ENCODE assay signal across 17 cellular contexts in the genomic region with DNA sequence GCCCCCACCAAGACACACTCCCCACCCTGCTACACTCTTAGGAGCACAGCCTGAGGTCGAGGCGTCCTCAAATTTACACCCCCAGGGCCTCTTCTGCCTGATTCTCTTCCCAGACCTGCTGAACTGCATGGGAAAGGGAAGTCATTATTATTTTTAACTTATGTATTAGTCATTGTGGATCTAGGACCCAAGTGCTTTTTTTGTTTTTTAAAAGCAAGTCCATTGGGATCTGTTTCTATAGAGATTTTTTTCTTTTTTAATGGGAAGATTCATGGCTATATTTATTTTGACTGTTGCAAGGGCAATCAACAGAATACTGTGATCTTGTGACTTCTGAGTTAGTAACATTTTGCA.
A peak's percentile ranks its signal among the peaks of the same experiment; 100 is the strongest.
DNase-seq lines count a peak whose midpoint lies in the region; ATAC-seq and TF ChIP-seq lines count a peak whose summit lies in the region.
"Had no signal": no experiment of that assay in that cellular context is flagged by ENCODE, and none has a peak within 500 bp of the region (broad histone marks: within the 10 kb centered on the region; RNA-seq: fewer than 3 reads in every experiment).

No MANE protein-coding gene starts in this region.

- dilution Hi-C loops in IMR-90 (cut with HindIII; ENCODE audit: low sequenced_read_pairs, unreplicated experiment), result no loop called here

- no peaks in the 10 kb centered on the region for H3K9me3 Mint-ChIP-seq in brain
- no peaks in the 10 kb centered on the region for H3K9me3 Mint-ChIP-seq in memory B cell
- H3K9me3 Mint-ChIP-seq: activated naive CD8-positive, alpha-beta T cell treated with anti-CD3 and anti-CD28 coated beads, Interleukin-2, amount 50 U/mL, for 24 hours had no signal

- peak; percentile 11 for DNase-seq in IMR-90
- no peak for DNase-seq in memory B cell (ENCODE audit: low spot score in 2 of 2)
- no peak for DNase-seq in thyroid gland
- DNase-seq in kidney glomerular epithelial cell (lab: John Stamatoyannopoulos, UW), result no peak
- DNase-seq: activated CD4-positive, alpha-beta T cell treated with anti-CD3 and anti-CD28 coated beads, Interleukin-2, amount 50 U/mL, for 1 hour; activated naive CD8-positive, alpha-beta T cell treated with anti-CD3 and anti-CD28 coated beads, Interleukin-2, amount 50 U/mL, for 24 hours; KBM-7; left cardiac atrium; mucosa of descending colon; NCI-H1105; ovary; stimulated activated naive CD4-positive, alpha-beta T cell treated with Interleukin-2 at 50 U/mL for 16 hours had no signal

- H3K36me3 ChIP-seq in IMR-90 (ENCODE audit: control insufficient read depth, insufficient read depth, low read length) (peaks cover 47% of the 10 kb centered on the region), thyroid gland (no peaks in the 10 kb centered on the region)
- H3K36me3 ChIP-seq: ovary had no signal

- BruUV-seq in IMR-90 (replicated peaks; lab: Mats Ljungman, UMichigan), result no TSS peak

- no peak overlapping the region for H2BK20ac ChIP-seq in IMR-90 (ENCODE audit: low read depth, low read length)

- no peak overlapping the region for H3K23ac ChIP-seq in IMR-90 (ENCODE audit: low read depth, low read length)

- H3K27ac Mint-ChIP-seq in brain, result peak overlapping the region in 4 of 5 experiments; percentile 36 to 93 (median 67)
- no peak overlapping the region for H3K27ac Mint-ChIP-seq in memory B cell
- H3K27ac Mint-ChIP-seq: activated naive CD8-positive, alpha-beta T cell treated with anti-CD3 and anti-CD28 coated beads, Interleukin-2, amount 50 U/mL, for 24 hours had no signal

- peaks cover 16% of the 10 kb centered on the region for H3K9me1 ChIP-seq in IMR-90 (ENCODE audit: insufficient read depth, low read length)

- TF ChIP-seq CTCF in IMR-90 (conservative IDR thresholded peaks at IDR 0.05; ENCODE audit: low read depth, low read length) (no peak), brain (conservative IDR thresholded peaks at IDR 0.05) (no peak), thyroid gland (IDR thresholded peaks at IDR 0.05) (no peak)

- CTCF ChIA-PET in IMR-90 (lab: Yijun Ruan, JAX), result no interaction called here

- H3K4me1 ChIP-seq in IMR-90 (ENCODE audit: control insufficient read depth, insufficient read depth, low read length) (no peaks in the 10 kb centered on the region; the same call in 1 of the 2 replicates), thyroid gland (peaks cover 7 to 9% of the 10 kb centered on the region in 2 donors)

- no peak overlapping the region for H3K4me3 Mint-ChIP-seq in brain
- peak overlapping the region; percentile 61 for H3K4me3 Mint-ChIP-seq in memory B cell
- H3K4me3 Mint-ChIP-seq: activated naive CD8-positive, alpha-beta T cell treated with anti-CD3 and anti-CD28 coated beads, Interleukin-2, amount 50 U/mL, for 24 hours had no signal

- no peak for TF ChIP-seq POLR2A in IMR-90 (IDR thresholded peaks at IDR 0.05; ENCODE audit: low read depth, low read length)
- no peak for TF ChIP-seq POLR2A in thyroid gland (IDR thresholded peaks at IDR 0.05)

- H3K4me2 ChIP-seq in IMR-90 (ENCODE audit: low read depth, low read length), result no peak overlapping the region

- H2AFZ ChIP-seq in IMR-90 (replicated peaks; ENCODE audit: low read length, poor library complexity), result no peak overlapping the region

- H3K27ac ChIP-seq in IMR-90 (ENCODE audit: insufficient read depth, low read length) (no peak overlapping the region), thyroid gland (peak overlapping the region in 2 of 3 donors; percentile 57 to 63)
- H3K27ac ChIP-seq: HL-60, ovary, SJSA1 had no signal

- peaks cover 58% of the 10 kb centered on the region for H3K36me3 Mint-ChIP-seq in brain
- no peaks in the 10 kb centered on the region for H3K36me3 Mint-ChIP-seq in memory B cell

- H3K4me1 Mint-ChIP-seq in brain (no peaks in the 10 kb centered on the region), memory B cell (peaks cover 23% of the 10 kb centered on the region)

- no peak for TF ChIP-seq RAD21 in IMR-90 (IDR thresholded peaks at IDR 0.05; ENCODE audit: low read length)

- no peak overlapping the region for H4K8ac ChIP-seq in IMR-90 (ENCODE audit: low read depth in 2 of 2, low read length in 2 of 2)

- POLR2A ChIA-PET in IMR-90 (lab: Charles Lee; ENCODE audit: unreplicated experiment), result no interaction called here

- intact Hi-C loops in IMR-90 (cut with micrococcal nuclease), result no loop called here
- intact Hi-C loops in thyroid gland (cut with DNase I), result no loop called here

- H3K27me3 Mint-ChIP-seq in brain (peaks cover 5% of the 10 kb centered on the region), memory B cell (no peaks in the 10 kb centered on the region)
- H3K27me3 Mint-ChIP-seq: activated naive CD8-positive, alpha-beta T cell treated with anti-CD3 and anti-CD28 coated beads, Interleukin-2, amount 50 U/mL, for 24 hours had no signal

- no peaks in the 10 kb centered on the region for H3K9me3 ChIP-seq in IMR-90 (ENCODE audit: control insufficient read depth, insufficient read depth, low read length)
- H3K9me3 ChIP-seq in thyroid gland, result no peaks in the 10 kb centered on the region
- H3K9me3 ChIP-seq: mucosa of descending colon, ovary, SJSA1 had no signal

- no peak overlapping the region for H3K14ac ChIP-seq in IMR-90 (replicated peaks; ENCODE audit: low read depth, low read length)

- no peak overlapping the region for H2AK9ac ChIP-seq in IMR-90 (replicated peaks; ENCODE audit: low read depth, low read length, poor library complexity)

- H3K18ac ChIP-seq in IMR-90 (ENCODE audit: low read depth, low read length), result no peak overlapping the region

- H3K4me3 ChIP-seq in IMR-90 (ENCODE audit: insufficient read depth, low read depth, low read length) (no peak overlapping the region), thyroid gland (replicated peaks in 1 of 3) (no peak overlapping the region)
- H3K4me3 ChIP-seq: mucosa of descending colon, ovary, SJSA1 had no signal

- in situ Hi-C loops in IMR-90 (cut with MboI; ENCODE audit: low sequenced_read_pairs), result no loop called here

- H2BK5ac ChIP-seq in IMR-90 (ENCODE audit: low read depth, low read length, poor library complexity, severe bottlenecking), result no peak overlapping the region

- H3K56ac ChIP-seq in IMR-90 (ENCODE audit: extremely low read depth, insufficient read depth, low read length), result no peak overlapping the region

- no peak overlapping the region for H3K9ac ChIP-seq in IMR-90 (ENCODE audit: low read depth, low read length)

- no peak overlapping the region for H2AK5ac ChIP-seq in IMR-90 (ENCODE audit: low read depth, low read length)

- H2BK120ac ChIP-seq in IMR-90 (ENCODE audit: low read depth, low read length), result no peak overlapping the region

- peaks cover 0 to 3% of the 10 kb centered on the region in 2 experiments; a peak in 2 of 4 replicates for H3K79me1 ChIP-seq in IMR-90 (ENCODE audit: low read depth in 1 of 2, low read length in 2 of 2)

- H3K27me3 ChIP-seq in IMR-90 (ENCODE audit: control insufficient read depth, insufficient read depth, low read length) (no peaks in the 10 kb centered on the region), thyroid gland (no peaks in the 10 kb centered on the region)
- H3K27me3 ChIP-seq: ovary, SJSA1 had no signal

- no peak overlapping the region for H4K5ac ChIP-seq in IMR-90 (ENCODE audit: low read depth, low read length)

- 0 out of 2 replicates have a peak, but pooled peaks cover 4% of the 10 kb centered on the region for H4K20me1 ChIP-seq in IMR-90 (ENCODE audit: insufficient read depth, low read length)

- H3K4ac ChIP-seq in IMR-90 (ENCODE audit: low read depth, low read length), result no peak overlapping the region

- H4K91ac ChIP-seq in IMR-90 (ENCODE audit: insufficient read depth, low read depth, low read length), result no peak overlapping the region

- WGBS in IMR-90 (ENCODE audit: extremely low coverage in 2 of 2, insufficient read length in 1 of 2), 2 experiments, result no CpG with 5 or more reads among the region's 2 CpGs
- WGBS in thyroid gland, 2 donors, result 50% methylated on average over 2 of the region's 2 CpGs

- no peak overlapping the region for H2BK15ac ChIP-seq in IMR-90 (ENCODE audit: low read depth, low read length)

- ATAC-seq in IMR-90 (ENCODE audit: low read depth), result peak; percentile 37; the same call in 1 of the 2 replicates
- no peak for ATAC-seq in memory B cell (ENCODE audit: low read depth)
- no peak for ATAC-seq in HG02588 (IDR thresholded peaks at IDR 0.05; ENCODE audit: unreplicated experiment)
- ATAC-seq in GM19023 (IDR thresholded peaks at IDR 0.05; ENCODE audit: unreplicated experiment), result no peak
- ATAC-seq: activated naive CD8-positive, alpha-beta T cell treated with anti-CD3 and anti-CD28 coated beads, Interleukin-2, amount 50 U/mL, for 24 hours had no signal

TF ChIP-seq in IMR-90, 13 proteins besides CTCF, POLR2A, EP300 and RAD21 (continues in another document):
- TF ChIP-seq BHLHE40 (IDR thresholded peaks at IDR 0.05; ENCODE audit: low read depth, low read length) (no peak), MAFK (IDR thresholded peaks at IDR 0.05; ENCODE audit: low read depth, low read length) (no peak), RFX5 (IDR thresholded peaks at IDR 0.05; ENCODE audit: low read depth, low read length) (no peak), MXI1 (IDR thresholded peaks at IDR 0.05; ENCODE audit: borderline replicate concordance, low read depth, low read length) (no peak), USF2 (IDR thresholded peaks at IDR 0.05; ENCODE audit: low read depth, low read length) (no peak), RCOR1 (IDR thresholded peaks at IDR 0.05; ENCODE audit: insufficient replicate concordance, low read length) (no peak), SMC3 (IDR thresholded peaks at IDR 0.05; ENCODE audit: low read depth, low read length) (no peak), NFE2L2 (IDR thresholded peaks at IDR 0.05; ENCODE audit: low read depth, low read length) (no peak), CEBPB (IDR thresholded peaks at IDR 0.05; ENCODE audit: low read depth, low read length) (no peak), MAZ (IDR thresholded peaks at IDR 0.05; ENCODE audit: borderline replicate concordance, low read depth, low read length) (no peak)
- TF ChIP-seq, protein P1, sequence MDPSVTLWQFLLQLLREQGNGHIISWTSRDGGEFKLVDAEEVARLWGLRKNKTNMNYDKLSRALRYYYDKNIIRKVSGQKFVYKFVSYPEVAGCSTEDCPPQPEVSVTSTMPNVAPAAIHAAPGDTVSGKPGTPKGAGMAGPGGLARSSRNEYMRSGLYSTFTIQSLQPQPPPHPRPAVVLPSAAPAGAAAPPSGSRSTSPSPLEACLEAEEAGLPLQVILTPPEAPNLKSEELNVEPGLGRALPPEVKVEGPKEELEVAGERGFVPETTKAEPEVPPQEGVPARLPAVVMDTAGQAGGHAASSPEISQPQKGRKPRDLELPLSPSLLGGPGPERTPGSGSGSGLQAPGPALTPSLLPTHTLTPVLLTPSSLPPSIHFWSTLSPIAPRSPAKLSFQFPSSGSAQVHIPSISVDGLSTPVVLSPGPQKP (IDR thresholded peaks at IDR 0.05; ENCODE audit: borderline replicate concordance, low read depth, low read length), result no peak
